1 cellular context compared by ENCODE assay signal in genomic region chr13:71659427-71659826, GRCh38.
TF ChIP-seq lines count a peak whose summit lies in the region.

No MANE protein-coding gene starts in this region.

TF ChIP-seq in SK-N-SH, 30 proteins besides CTCF, POLR2A, EP300 and RAD21 (continued from another document):
- TF ChIP-seq, protein P1, sequence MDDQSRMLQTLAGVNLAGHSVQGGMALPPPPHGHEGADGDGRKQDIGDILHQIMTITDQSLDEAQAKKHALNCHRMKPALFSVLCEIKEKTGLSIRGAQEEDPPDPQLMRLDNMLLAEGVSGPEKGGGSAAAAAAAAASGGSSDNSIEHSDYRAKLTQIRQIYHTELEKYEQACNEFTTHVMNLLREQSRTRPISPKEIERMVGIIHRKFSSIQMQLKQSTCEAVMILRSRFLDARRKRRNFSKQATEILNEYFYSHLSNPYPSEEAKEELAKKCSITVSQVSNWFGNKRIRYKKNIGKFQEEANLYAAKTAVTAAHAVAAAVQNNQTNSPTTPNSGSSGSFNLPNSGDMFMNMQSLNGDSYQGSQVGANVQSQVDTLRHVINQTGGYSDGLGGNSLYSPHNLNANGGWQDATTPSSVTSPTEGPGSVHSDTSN (IDR thresholded peaks at IDR 0.05), result no peak
- TF ChIP-seq SIN3A (IDR thresholded peaks at IDR 0.05; ENCODE audit: borderline replicate concordance, low read depth, low read length), result no peak
- no peak for TF ChIP-seq FOXJ3 (CRISPR knock-in tag; IDR thresholded peaks at IDR 0.05)
- TF ChIP-seq NRF1 (IDR thresholded peaks at IDR 0.05; ENCODE audit: low read depth, low read length), result no peak
- TF ChIP-seq JUND (IDR thresholded peaks at IDR 0.05), result no peak
- no peak for TF ChIP-seq ZBTB33 (IDR thresholded peaks at IDR 0.05; ENCODE audit: borderline replicate concordance, low read depth)
